In genomic region chr15:61227269-61228024, GRCh38 we compare ENCODE assay signal across 9 cellular contexts. TPM values are rescaled to one million over a fixed set of nuclear protein-coding genes. Genes with fewer than 3 reads are reported as not detected.
DNase-seq lines count a peak whose midpoint lies in the region; ATAC-seq, FAIRE-seq and TF ChIP-seq lines count a peak whose summit lies in the region.
"Had no signal": no experiment of that assay in that cellular context is flagged by ENCODE, and none has a peak within 500 bp of the region (broad histone marks: within the 10 kb centered on the region; RNA-seq: fewer than 3 reads in every experiment).

No MANE protein-coding gene starts in this region.

- H3K36me3 Mint-ChIP-seq in neural progenitor cell, result no peaks in the 10 kb centered on the region

- H3K4me2 ChIP-seq in neural progenitor cell, result peak overlapping the region; percentile 97

- no peak overlapping the region for H3K27ac Mint-ChIP-seq in neural progenitor cell

- H3K9me3 Mint-ChIP-seq in neural progenitor cell, result no peaks in the 10 kb centered on the region

- H3K9me3 ChIP-seq in neural progenitor cell (ENCODE audit: low read depth), result no peaks in the 10 kb centered on the region
- H3K9me3 ChIP-seq: neutrophil had no signal

- H3K4me3 ChIP-seq in foreskin fibroblast (ENCODE audit: low read depth in 1 of 2, low read length in 2 of 2) (peak overlapping the region; percentile 75 to 83), neural progenitor cell (peak overlapping the region; percentile 91)

- H3K36me3 ChIP-seq in neural progenitor cell, result no peaks in the 10 kb centered on the region
- H3K36me3 ChIP-seq: neutrophil had no signal

- peaks cover 45% of the 10 kb centered on the region for H3K27me3 ChIP-seq in neural progenitor cell

- FAIRE-seq in G401.6 (lab: Jason Lieb, UNC), result peak; percentile 94

- DNase-seq in 8988T (peak; percentile 62), SW 1271 (lab: John Stamatoyannopoulos, UW) (peak; percentile 73 to 89), foreskin fibroblast (peak; percentile 62 to 88), neural progenitor cell (ENCODE audit: low spot score) (peak; percentile 55), SIG-M5 (lab: John Stamatoyannopoulos, UW) (no peak)

- H3F3A ChIP-seq in neural progenitor cell (ENCODE audit: low read depth), result peaks cover 9% of the 10 kb centered on the region

- no peak overlapping the region for H3K27ac ChIP-seq in neural progenitor cell
- H3K27ac ChIP-seq: neutrophil had no signal

- H3K4me3 Mint-ChIP-seq in neural progenitor cell, result peak overlapping the region; percentile 94

- H3K9ac ChIP-seq in neural progenitor cell, result no peak overlapping the region

- ATAC-seq in HG02763 (IDR thresholded peaks at IDR 0.05; ENCODE audit: unreplicated experiment), result no peak
- no peak for ATAC-seq in HG02571 (IDR thresholded peaks at IDR 0.05; ENCODE audit: unreplicated experiment)

- peaks cover 24% of the 10 kb centered on the region for H3K4me1 ChIP-seq in neural progenitor cell

- H3K27me3 Mint-ChIP-seq in neural progenitor cell (ENCODE audit: insufficient read depth, low read depth), result peaks cover 3% of the 10 kb centered on the region

- TF ChIP-seq CTCF in foreskin fibroblast (IDR thresholded peaks at IDR 0.05; ENCODE audit: low read depth, low read length) (no peak), neural progenitor cell (IDR thresholded peaks at IDR 0.05) (no peak)

- peaks cover 14% of the 10 kb centered on the region for H4K20me1 ChIP-seq in neural progenitor cell (ENCODE audit: low read depth)

- peaks cover 9% of the 10 kb centered on the region for H3K79me2 ChIP-seq in neural progenitor cell (ENCODE audit: low read depth)

- H2AFZ ChIP-seq in neural progenitor cell (replicated peaks), result peak overlapping the region; percentile 35

- peaks cover 6% of the 10 kb centered on the region for H3K4me1 Mint-ChIP-seq in neural progenitor cell

RNA-seq across cellular contexts. Expression of gene RORA, which starts 1.7 kb away (rescaled TPM):
- 12.5 and 13.8 TPM in 2 replicates for total RNA-seq in neural progenitor cell (ENCODE audit: low replicate concordance)
